ENCODE assay signal across 1 cellular context in the genomic region with DNA sequence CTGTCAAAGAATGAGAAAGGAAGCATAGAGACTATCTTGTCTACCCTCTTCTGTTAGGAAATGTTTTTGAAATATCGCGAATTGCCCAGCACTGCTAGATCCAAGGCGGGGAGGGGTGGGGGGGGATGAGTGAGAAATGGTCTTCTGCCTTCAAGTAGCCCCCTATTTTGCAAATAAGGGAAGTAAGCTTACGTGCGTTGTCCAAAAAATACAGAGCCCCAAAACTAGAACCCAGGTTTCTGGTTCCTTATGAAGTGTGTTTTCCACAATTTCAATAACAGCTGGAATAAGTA.
TF ChIP-seq lines count a peak whose summit lies in the region.

No MANE protein-coding gene starts in this region.

TF ChIP-seq in HepG2, 621 proteins besides CTCF, POLR2A, EP300 and RAD21:
- TF ChIP-seq, protein P1, sequence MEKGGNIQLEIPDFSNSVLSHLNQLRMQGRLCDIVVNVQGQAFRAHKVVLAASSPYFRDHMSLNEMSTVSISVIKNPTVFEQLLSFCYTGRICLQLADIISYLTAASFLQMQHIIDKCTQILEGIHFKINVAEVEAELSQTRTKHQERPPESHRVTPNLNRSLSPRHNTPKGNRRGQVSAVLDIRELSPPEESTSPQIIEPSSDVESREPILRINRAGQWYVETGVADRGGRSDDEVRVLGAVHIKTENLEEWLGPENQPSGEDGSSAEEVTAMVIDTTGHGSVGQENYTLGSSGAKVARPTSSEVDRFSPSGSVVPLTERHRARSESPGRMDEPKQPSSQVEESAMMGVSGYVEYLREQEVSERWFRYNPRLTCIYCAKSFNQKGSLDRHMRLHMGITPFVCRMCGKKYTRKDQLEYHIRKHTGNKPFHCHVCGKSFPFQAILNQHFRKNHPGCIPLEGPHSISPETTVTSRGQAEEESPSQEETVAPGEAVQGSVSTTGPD (CRISPR knock-in tag; IDR thresholded peaks at IDR 0.05), result no peak
- TF ChIP-seq ZNF556 (CRISPR knock-in tag; IDR thresholded peaks at IDR 0.05; ENCODE audit: borderline replicate concordance) (no peak), ZNF646 (CRISPR knock-in tag; IDR thresholded peaks at IDR 0.05) (no peak), GATAD1 (CRISPR knock-in tag; IDR thresholded peaks at IDR 0.05) (no peak), ZIK1 (CRISPR knock-in tag; IDR thresholded peaks at IDR 0.05; ENCODE audit: borderline replicate concordance, low read depth) (no peak), ZSCAN29 (CRISPR knock-in tag; conservative IDR thresholded peaks at IDR 0.05) (no peak), ZNF143 (CRISPR knock-in tag; IDR thresholded peaks at IDR 0.05) (no peak), RFX5 (IDR thresholded peaks at IDR 0.05; ENCODE audit: low read depth, low read length) (no peak), KDM2A (CRISPR knock-in tag; IDR thresholded peaks at IDR 0.05; ENCODE audit: borderline replicate concordance, low read depth) (no peak), DDIT3 (CRISPR knock-in tag; IDR thresholded peaks at IDR 0.05) (no peak), TFAP4 (IDR thresholded peaks at IDR 0.05; ENCODE audit: borderline replicate concordance, low read depth) (no peak), WIZ (CRISPR knock-in tag; IDR thresholded peaks at IDR 0.05) (no peak), TOE1 (CRISPR knock-in tag; IDR thresholded peaks at IDR 0.05) (no peak), NCOA1 (CRISPR knock-in tag; IDR thresholded peaks at IDR 0.05) (no peak), MATR3 (CRISPR knock-in tag; IDR thresholded peaks at IDR 0.05) (no peak), ZBTB1 (CRISPR knock-in tag; IDR thresholded peaks at IDR 0.05; ENCODE audit: borderline replicate concordance) (no peak)
- TF ChIP-seq, protein P2, sequence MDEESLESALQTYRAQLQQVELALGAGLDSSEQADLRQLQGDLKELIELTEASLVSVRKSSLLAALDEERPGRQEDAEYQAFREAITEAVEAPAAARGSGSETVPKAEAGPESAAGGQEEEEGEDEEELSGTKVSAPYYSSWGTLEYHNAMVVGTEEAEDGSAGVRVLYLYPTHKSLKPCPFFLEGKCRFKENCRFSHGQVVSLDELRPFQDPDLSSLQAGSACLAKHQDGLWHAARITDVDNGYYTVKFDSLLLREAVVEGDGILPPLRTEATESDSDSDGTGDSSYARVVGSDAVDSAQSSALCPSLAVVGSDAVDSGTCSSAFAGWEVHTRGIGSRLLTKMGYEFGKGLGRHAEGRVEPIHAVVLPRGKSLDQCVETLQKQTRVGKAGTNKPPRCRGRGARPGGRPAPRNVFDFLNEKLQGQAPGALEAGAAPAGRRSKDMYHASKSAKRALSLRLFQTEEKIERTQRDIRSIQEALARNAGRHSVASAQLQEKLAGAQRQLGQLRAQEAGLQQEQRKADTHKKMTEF (CRISPR knock-in tag; IDR thresholded peaks at IDR 0.05), result no peak
- TF ChIP-seq, protein P3, sequence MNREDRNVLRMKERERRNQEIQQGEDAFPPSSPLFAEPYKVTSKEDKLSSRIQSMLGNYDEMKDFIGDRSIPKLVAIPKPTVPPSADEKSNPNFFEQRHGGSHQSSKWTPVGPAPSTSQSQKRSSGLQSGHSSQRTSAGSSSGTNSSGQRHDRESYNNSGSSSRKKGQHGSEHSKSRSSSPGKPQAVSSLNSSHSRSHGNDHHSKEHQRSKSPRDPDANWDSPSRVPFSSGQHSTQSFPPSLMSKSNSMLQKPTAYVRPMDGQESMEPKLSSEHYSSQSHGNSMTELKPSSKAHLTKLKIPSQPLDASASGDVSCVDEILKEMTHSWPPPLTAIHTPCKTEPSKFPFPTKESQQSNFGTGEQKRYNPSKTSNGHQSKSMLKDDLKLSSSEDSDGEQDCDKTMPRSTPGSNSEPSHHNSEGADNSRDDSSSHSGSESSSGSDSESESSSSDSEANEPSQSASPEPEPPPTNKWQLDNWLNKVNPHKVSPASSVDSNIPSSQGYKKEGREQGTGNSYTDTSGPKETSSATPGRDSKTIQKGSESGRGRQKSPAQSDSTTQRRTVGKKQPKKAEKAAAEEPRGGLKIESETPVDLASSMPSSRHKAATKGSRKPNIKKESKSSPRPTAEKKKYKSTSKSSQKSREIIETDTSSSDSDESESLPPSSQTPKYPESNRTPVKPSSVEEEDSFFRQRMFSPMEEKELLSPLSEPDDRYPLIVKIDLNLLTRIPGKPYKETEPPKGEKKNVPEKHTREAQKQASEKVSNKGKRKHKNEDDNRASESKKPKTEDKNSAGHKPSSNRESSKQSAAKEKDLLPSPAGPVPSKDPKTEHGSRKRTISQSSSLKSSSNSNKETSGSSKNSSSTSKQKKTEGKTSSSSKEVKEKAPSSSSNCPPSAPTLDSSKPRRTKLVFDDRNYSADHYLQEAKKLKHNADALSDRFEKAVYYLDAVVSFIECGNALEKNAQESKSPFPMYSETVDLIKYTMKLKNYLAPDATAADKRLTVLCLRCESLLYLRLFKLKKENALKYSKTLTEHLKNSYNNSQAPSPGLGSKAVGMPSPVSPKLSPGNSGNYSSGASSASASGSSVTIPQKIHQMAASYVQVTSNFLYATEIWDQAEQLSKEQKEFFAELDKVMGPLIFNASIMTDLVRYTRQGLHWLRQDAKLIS (CRISPR knock-in tag; IDR thresholded peaks at IDR 0.05), result no peak
TF ChIP-seq in HepG2: peak in this region for 0.
